In genomic region chr12:12926571-12927071, GRCh38 we compare ENCODE assay signal across 14 cellular contexts. TPM values are rescaled to one million over a fixed set of nuclear protein-coding genes. Genes with fewer than 3 reads are reported as not detected.
A peak's percentile ranks its signal among the peaks of the same experiment; 100 is the strongest.
DNase-seq lines count a peak whose midpoint lies in the region; ATAC-seq and TF ChIP-seq lines count a peak whose summit lies in the region.
"Had no signal": no experiment of that assay in that cellular context is flagged by ENCODE, and none has a peak within 500 bp of the region (broad histone marks: within the 10 kb centered on the region; RNA-seq: fewer than 3 reads in every experiment).

No MANE protein-coding gene starts in this region.

- H3K9me2 ChIP-seq in GM23338 (ENCODE audit: insufficient read depth) = no peaks in the 10 kb centered on the region

- H3K4me1 Mint-ChIP-seq in GM23338 = peaks cover 7% of the 10 kb centered on the region
- H3K4me1 Mint-ChIP-seq: immature natural killer cell, naive B cell had no signal

- ATAC-seq in GM23338 (no peak), thoracic aorta (ENCODE audit: insufficient number of reproducible peaks, low FRiP score, low read depth) (no peak)

- H3K27me3 Mint-ChIP-seq in GM23338 (ENCODE audit: insufficient read depth, low read depth, poor library complexity) = peaks cover 6% of the 10 kb centered on the region

- H3K4me1 ChIP-seq in GM23338 (ENCODE audit: insufficient read depth) (peaks cover 8% of the 10 kb centered on the region), adipocyte (ENCODE audit: control insufficient read depth, insufficient read depth, low read length) (peaks cover 35% of the 10 kb centered on the region), thoracic aorta (ENCODE audit: control insufficient read depth in 1 of 2, low read depth in 2 of 2) (peaks cover 3 to 9% of the 10 kb centered on the region in 2 donors)

- H3K27me3 ChIP-seq in GM23338 (ENCODE audit: insufficient read depth) = no peaks in the 10 kb centered on the region
- H3K27me3 ChIP-seq in adipocyte (replicated peaks; ENCODE audit: control insufficient read depth, insufficient read depth, low read length) = no peaks in the 10 kb centered on the region
- H3K27me3 ChIP-seq in thoracic aorta (replicated peaks; ENCODE audit: insufficient read depth) = no peaks in the 10 kb centered on the region
- H3K27me3 ChIP-seq: MG63 had no signal

- TF ChIP-seq CTCF in GM23338 (conservative IDR thresholded peaks at IDR 0.05; ENCODE audit: low read depth in 2 of 2) (no peak), thoracic aorta (IDR thresholded peaks at IDR 0.05) (no peak)

- no peaks in the 10 kb centered on the region for H3K9me3 Mint-ChIP-seq in GM23338
- H3K9me3 Mint-ChIP-seq: activated T-cell treated with anti-CD3 and anti-CD28 coated beads, Interleukin-2, amount 50 U/mL, for 24 hours; immature natural killer cell; stimulated activated naive CD8-positive, alpha-beta T cell treated with anti-CD3 and anti-CD28 coated beads, Interleukin-15, Interleukin-2, amounts not matched to agents 100 ng/mL and 50 ng/mL, for 24 hours had no signal

- H3K4me3 ChIP-seq in GM23338 (no peak overlapping the region), adipocyte (ENCODE audit: low read length) (peak overlapping the region; percentile 52), thoracic aorta (peak overlapping the region; percentile 74)
- H3K4me3 ChIP-seq: MG63 had no signal

- H3K4me2 ChIP-seq in GM23338 = no peak overlapping the region

- H3K4me3 Mint-ChIP-seq in GM23338 = no peak overlapping the region
- H3K4me3 Mint-ChIP-seq: activated T-cell treated with anti-CD3 and anti-CD28 coated beads, Interleukin-2, amount 50 U/mL, for 24 hours had no signal

- H3K27ac ChIP-seq in GM23338 (ENCODE audit: low read depth) (no peak overlapping the region), thoracic aorta (peak overlapping the region in 1 of 2 donors; percentile 56)

- H3K36me3 ChIP-seq in GM23338 (ENCODE audit: insufficient read depth) = no peaks in the 10 kb centered on the region
- H3K36me3 ChIP-seq in adipocyte (ENCODE audit: control insufficient read depth, insufficient read depth, low read length, severe bottlenecking) = no peaks in the 10 kb centered on the region
- no peaks in the 10 kb centered on the region for H3K36me3 ChIP-seq in thoracic aorta
- H3K36me3 ChIP-seq: MG63 had no signal

- no peaks in the 10 kb centered on the region for H3K9me3 ChIP-seq in adipocyte (ENCODE audit: control insufficient read depth, low read length)
- no peaks in the 10 kb centered on the region for H3K9me3 ChIP-seq in thoracic aorta
- H3K9me3 ChIP-seq: MG63 had no signal

- peak overlapping the region; percentile 64 for H3K9ac ChIP-seq in adipocyte (ENCODE audit: low read length)

- H3K27ac Mint-ChIP-seq in GM23338 = no peak overlapping the region
- H3K27ac Mint-ChIP-seq: activated T-cell treated with anti-CD3 and anti-CD28 coated beads, Interleukin-2, amount 50 U/mL, for 24 hours; H9; immature natural killer cell; stimulated activated naive CD8-positive, alpha-beta T cell treated with anti-CD3 and anti-CD28 coated beads, Interleukin-15, Interleukin-2, amounts not matched to agents 100 ng/mL and 50 ng/mL, for 24 hours had no signal

- H4K20me1 ChIP-seq in GM23338 (replicated peaks; ENCODE audit: insufficient read depth) = no peaks in the 10 kb centered on the region

- no peak for DNase-seq in GM23338 (ENCODE audit: low spot score)
- DNase-seq in adipocyte (ENCODE audit: low read depth) = no peak
- DNase-seq in hepatic stellate cell (ENCODE audit: low spot score) = peak; percentile 49
- DNase-seq in thoracic aorta (ENCODE audit: low spot score) = no peak
- DNase-seq in DMS153 (lab: John Stamatoyannopoulos, UW) = no peak
- no peak for DNase-seq in NCI-H82 treated with DMSO at 0.1 percent for 48 hours (lab: John Stamatoyannopoulos, UW; ENCODE audit: unreplicated experiment)
- DNase-seq in effector CD8-positive, alpha-beta T cell (lab: John Stamatoyannopoulos, UW) = no peak
- DNase-seq: H9, MG63 had no signal

- H3K36me3 Mint-ChIP-seq in GM23338 (ENCODE audit: low read depth) = peaks cover 2% of the 10 kb centered on the region; the same call in 1 of the 3 replicates
- H3K36me3 Mint-ChIP-seq: immature natural killer cell had no signal

- H3K79me2 ChIP-seq in GM23338 (replicated peaks; ENCODE audit: insufficient read depth) = no peaks in the 10 kb centered on the region

- 0 out of 2 replicates have a peak overlapping the region, but pooled peaks have one; percentile 69 for H2AFZ ChIP-seq in GM23338

- H3F3A ChIP-seq in GM23338 (replicated peaks; ENCODE audit: low read depth) = no peaks in the 10 kb centered on the region

TF ChIP-seq in GM23338, 12 proteins besides CTCF, POLR2A, EP300 and RAD21 (continues in another document):
- TF ChIP-seq CREB1 (CRISPR knock-in tag; IDR thresholded peaks at IDR 0.05; ENCODE audit: low read depth) (no peak), EZH2phosphoT487 (IDR thresholded peaks at IDR 0.05; ENCODE audit: unreplicated experiment) (no peak), ZNF331 (CRISPR knock-in tag; IDR thresholded peaks at IDR 0.05; ENCODE audit: low read depth) (no peak), ZNF462 (CRISPR knock-in tag; IDR thresholded peaks at IDR 0.05) (no peak), EZH2 (IDR thresholded peaks at IDR 0.05; ENCODE audit: low read depth, unreplicated experiment) (no peak), STAT1 (IDR thresholded peaks at IDR 0.05; ENCODE audit: unreplicated experiment) (no peak)
- TF ChIP-seq, protein P1, sequence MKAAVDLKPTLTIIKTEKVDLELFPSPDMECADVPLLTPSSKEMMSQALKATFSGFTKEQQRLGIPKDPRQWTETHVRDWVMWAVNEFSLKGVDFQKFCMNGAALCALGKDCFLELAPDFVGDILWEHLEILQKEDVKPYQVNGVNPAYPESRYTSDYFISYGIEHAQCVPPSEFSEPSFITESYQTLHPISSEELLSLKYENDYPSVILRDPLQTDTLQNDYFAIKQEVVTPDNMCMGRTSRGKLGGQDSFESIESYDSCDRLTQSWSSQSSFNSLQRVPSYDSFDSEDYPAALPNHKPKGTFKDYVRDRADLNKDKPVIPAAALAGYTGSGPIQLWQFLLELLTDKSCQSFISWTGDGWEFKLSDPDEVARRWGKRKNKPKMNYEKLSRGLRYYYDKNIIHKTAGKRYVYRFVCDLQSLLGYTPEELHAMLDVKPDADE (IDR thresholded peaks at IDR 0.05) = no peak

RNA-seq across cellular contexts. Expression of gene GPRC5D, which starts 25.3 kb away (rescaled TPM):
- not detected in 2 replicates for total RNA-seq in GM23338 (2014; rRNA removed; shearing (Covaris generic))
- not detected in 2 replicates for polyA plus RNA-seq in GM23338 (2016; fragmentation: Nextera tagmentation; extraction: Ambion mirVana)
- not detected for total RNA-seq in thoracic aorta
- total RNA-seq: H9, right cardiac atrium had no signal
- polyA plus RNA-seq: right cardiac atrium had no signal

RNA-seq across cellular contexts. Expression of gene GPRC5A, which starts 35.3 kb away (rescaled TPM):
- total RNA-seq in GM23338 (2014; rRNA removed; shearing (Covaris generic)) = 0.38 and 1.0 TPM in 2 replicates
- 0.16 and 0.21 TPM in 2 replicates for polyA plus RNA-seq in GM23338 (2016; fragmentation: Nextera tagmentation; extraction: Ambion mirVana)
- total RNA-seq in thoracic aorta = 100 to 1,000 TPM in 1 of 2 donors, 10 to 100 TPM in 1; 42.8 to 123 TPM
- polyA plus RNA-seq: immature natural killer cell had no signal

Comparison
In these comparisons a context has a peak if more than half of its experiments do, and no peak if none do; other contexts are left out.
1. RNA of gene GPRC5A, which starts 35.3 kb away (total RNA-seq): 42.8 to 123 TPM in thoracic aorta; 0.38 to 1.0 TPM in GM23338; every median in the first group is over 10 times any median in the second.